Comparison of ENCODE assay signal across 18 cellular contexts in the genomic region with DNA sequence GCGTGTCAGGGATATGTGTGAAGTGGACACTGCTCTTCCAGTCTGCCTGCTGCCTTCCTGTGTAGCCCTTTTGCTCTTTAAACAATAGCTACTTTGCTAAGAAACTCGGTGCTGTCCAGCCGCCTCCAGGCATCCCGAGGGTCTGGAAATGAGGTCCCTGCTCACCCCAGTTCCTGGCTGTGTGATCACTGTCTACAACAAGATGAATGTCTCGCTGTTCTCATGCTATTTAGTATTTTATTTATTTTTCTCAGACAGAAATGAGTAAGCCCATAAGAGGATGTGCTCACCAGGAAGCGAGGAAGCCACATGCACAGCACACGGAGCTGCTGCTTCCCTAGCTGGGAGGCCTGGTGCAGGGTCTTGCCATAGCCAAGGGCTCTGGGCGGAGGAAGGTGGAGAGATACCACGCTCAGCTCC.
A peak's percentile ranks its signal among the peaks of the same experiment; 100 is the strongest.
DNase-seq lines count a peak whose midpoint lies in the region; ATAC-seq and TF ChIP-seq lines count a peak whose summit lies in the region.
"Had no signal": no experiment of that assay in that cellular context is flagged by ENCODE, and none has a peak within 500 bp of the region (broad histone marks: within the 10 kb centered on the region; RNA-seq: fewer than 3 reads in every experiment).

No MANE protein-coding gene starts in this region.

- H3K27me3 ChIP-seq in mesenchymal stem cell (ENCODE audit: control insufficient read depth in 1 of 2, insufficient read depth in 1 of 2, low read length in 2 of 2) (no peaks in the 10 kb centered on the region), esophagus squamous epithelium (no peaks in the 10 kb centered on the region), tibial artery (no peaks in the 10 kb centered on the region)
- H3K27me3 ChIP-seq: hepatocyte, pancreas had no signal

- TF ChIP-seq CTCF in esophagus squamous epithelium (IDR thresholded peaks at IDR 0.05) (no peak), tibial artery (IDR thresholded peaks at IDR 0.05) (no peak)

- H3K27ac ChIP-seq in mesenchymal stem cell (ENCODE audit: low read length, poor library complexity, severe bottlenecking) (peak overlapping the region; percentile 6), esophagus squamous epithelium (no peak overlapping the region), tibial artery (no peak overlapping the region)
- H3K27ac ChIP-seq: hepatocyte, pancreas had no signal

- H3K4me1 ChIP-seq in mesenchymal stem cell (ENCODE audit: control insufficient read depth, insufficient read depth, low read depth, low read length) (peaks cover 15% of the 10 kb centered on the region), esophagus squamous epithelium (no peaks in the 10 kb centered on the region), tibial artery (no peaks in the 10 kb centered on the region)
- H3K4me1 ChIP-seq: pancreas had no signal

- no peak overlapping the region for H3K23ac ChIP-seq in mesenchymal stem cell (ENCODE audit: low read length in 2 of 2)

- H2BK5ac ChIP-seq in mesenchymal stem cell (ENCODE audit: low read depth, low read length, poor library complexity, severe bottlenecking): no peak overlapping the region

- peak overlapping the region; percentile 48 for H3K27ac Mint-ChIP-seq in dendritic cell treated with granulocyte-macrophage colony-stimulating factor and Interleukin-4, amounts not matched to agents 40 ng/mL and 50 ng/mL, for 4 days
- no peak overlapping the region for H3K27ac Mint-ChIP-seq in activated CD8-positive, alpha-beta T cell treated with anti-CD3 and anti-CD28 coated beads, Interleukin-2, amount 10 ng/mL, durations not matched to agents 7 days and 5 days
- H3K27ac Mint-ChIP-seq: activated CD4-positive, alpha-beta memory T cell treated with anti-CD3 and anti-CD28 coated beads for 36 hours had no signal

- H2AFZ ChIP-seq in mesenchymal stem cell (ENCODE audit: low read depth, low read length): peak overlapping the region; percentile 43
- H2AFZ ChIP-seq: hepatocyte had no signal

- H3K4me3 Mint-ChIP-seq in dendritic cell treated with granulocyte-macrophage colony-stimulating factor and Interleukin-4, amounts not matched to agents 40 ng/mL and 50 ng/mL, for 4 days: no peak overlapping the region
- no peak overlapping the region for H3K4me3 Mint-ChIP-seq in activated CD8-positive, alpha-beta T cell treated with anti-CD3 and anti-CD28 coated beads, Interleukin-2, amount 10 ng/mL, durations not matched to agents 7 days and 5 days
- H3K4me3 Mint-ChIP-seq: activated CD4-positive, alpha-beta memory T cell treated with anti-CD3 and anti-CD28 coated beads for 36 hours had no signal

- H3K4ac ChIP-seq in mesenchymal stem cell (ENCODE audit: low read depth in 1 of 2, low read length in 2 of 2): peak overlapping the region in 1 of 2 experiments; percentile 22

- H3K18ac ChIP-seq in mesenchymal stem cell (ENCODE audit: low read depth in 1 of 2, low read length in 2 of 2): peak overlapping the region; percentile 44 to 67

- no peak overlapping the region for H2BK15ac ChIP-seq in mesenchymal stem cell (ENCODE audit: low read depth, poor library complexity, severe bottlenecking)

- H3K9me3 Mint-ChIP-seq in dendritic cell treated with granulocyte-macrophage colony-stimulating factor and Interleukin-4, amounts not matched to agents 40 ng/mL and 50 ng/mL, for 4 days: no peaks in the 10 kb centered on the region
- H3K9me3 Mint-ChIP-seq in activated CD8-positive, alpha-beta T cell treated with anti-CD3 and anti-CD28 coated beads, Interleukin-2, amount 10 ng/mL, durations not matched to agents 7 days and 5 days (ENCODE audit: insufficient read depth): no peaks in the 10 kb centered on the region
- H3K9me3 Mint-ChIP-seq: activated CD4-positive, alpha-beta memory T cell treated with anti-CD3 and anti-CD28 coated beads for 36 hours had no signal

- H2BK12ac ChIP-seq in mesenchymal stem cell (ENCODE audit: low read length in 2 of 2): peak overlapping the region; percentile 28 to 33

- H2BK120ac ChIP-seq in mesenchymal stem cell (ENCODE audit: low read depth, low read length): no peak overlapping the region

- H3K79me1 ChIP-seq in mesenchymal stem cell (replicated peaks; ENCODE audit: low read length, poor library complexity, severe bottlenecking): no peaks in the 10 kb centered on the region

- H2AK5ac ChIP-seq in mesenchymal stem cell (ENCODE audit: low read length, severe bottlenecking): peak overlapping the region; percentile 11

- DNase-seq in CD1c-positive myeloid dendritic cell (ENCODE audit: extremely low spot score) (peak; percentile 62), M059J (ENCODE audit: low read depth) (peak; percentile 15), mesenchymal stem cell (peak; percentile 77), esophagus squamous epithelium (lab: John Stamatoyannopoulos, UW) (no peak), tibial artery (no peak)
- DNase-seq in activated CD8-positive, alpha-beta T cell treated with anti-CD3 and anti-CD28 coated beads, Interleukin-2, amount 10 ng/mL, durations not matched to agents 7 days and 5 days: no peak
- DNase-seq: activated CD4-positive, alpha-beta memory T cell treated with anti-CD3 and anti-CD28 coated beads for 36 hours; AML-193; amniotic stem cell; left cardiac atrium; NCI-H1694; OCI-M1; pancreas; stimulated activated naive CD4-positive, alpha-beta T cell treated with Interleukin-2 at 50 U/mL for 16 hours had no signal

- H3K4me3 ChIP-seq in mesenchymal stem cell (ENCODE audit: insufficient read depth in 1 of 2, low read depth in 1 of 2, low read length in 2 of 2) (no peak overlapping the region), esophagus squamous epithelium (no peak overlapping the region), tibial artery (no peak overlapping the region)
- H3K4me3 ChIP-seq: hepatocyte, pancreas, skin epidermis had no signal

- no peak overlapping the region for H3K14ac ChIP-seq in mesenchymal stem cell (ENCODE audit: low read length in 2 of 2)

- H3K36me3 Mint-ChIP-seq in dendritic cell treated with granulocyte-macrophage colony-stimulating factor and Interleukin-4, amounts not matched to agents 40 ng/mL and 50 ng/mL, for 4 days (ENCODE audit: low read depth): no peaks in the 10 kb centered on the region
- no peaks in the 10 kb centered on the region for H3K36me3 Mint-ChIP-seq in activated CD8-positive, alpha-beta T cell treated with anti-CD3 and anti-CD28 coated beads, Interleukin-2, amount 10 ng/mL, durations not matched to agents 7 days and 5 days (ENCODE audit: low read depth)
- H3K36me3 Mint-ChIP-seq: activated CD4-positive, alpha-beta memory T cell treated with anti-CD3 and anti-CD28 coated beads for 36 hours had no signal

- no peak overlapping the region for H3K4me2 ChIP-seq in mesenchymal stem cell (ENCODE audit: low read length, poor library complexity, severe bottlenecking)
- H3K4me2 ChIP-seq: hepatocyte had no signal

- H3K36me3 ChIP-seq in mesenchymal stem cell (ENCODE audit: control insufficient read depth in 1 of 2, insufficient read depth in 2 of 2, low read depth in 1 of 2, low read length in 2 of 2) (no peaks in the 10 kb centered on the region), esophagus squamous epithelium (no peaks in the 10 kb centered on the region), tibial artery (no peaks in the 10 kb centered on the region)
- H3K36me3 ChIP-seq: pancreas had no signal

- CTCF ChIA-PET in activated CD8-positive, alpha-beta T cell treated with anti-CD3 and anti-CD28 coated beads, Interleukin-2, amount 10 ng/mL, durations not matched to agents 7 days and 5 days (lab: Charles Lee): no interaction called here

- H3K4me1 Mint-ChIP-seq in dendritic cell treated with granulocyte-macrophage colony-stimulating factor and Interleukin-4, amounts not matched to agents 40 ng/mL and 50 ng/mL, for 4 days (ENCODE audit: low read depth): peaks cover 9% of the 10 kb centered on the region
- peaks cover 3% of the 10 kb centered on the region for H3K4me1 Mint-ChIP-seq in activated CD8-positive, alpha-beta T cell treated with anti-CD3 and anti-CD28 coated beads, Interleukin-2, amount 10 ng/mL, durations not matched to agents 7 days and 5 days (ENCODE audit: low read depth)

- H3K9me3 ChIP-seq in mesenchymal stem cell (ENCODE audit: control insufficient read depth, low read length): no peaks in the 10 kb centered on the region
- no peaks in the 10 kb centered on the region for H3K9me3 ChIP-seq in esophagus squamous epithelium
- no peaks in the 10 kb centered on the region for H3K9me3 ChIP-seq in tibial artery
- H3K9me3 ChIP-seq: pancreas had no signal

- no peak for TF ChIP-seq POLR2A in esophagus squamous epithelium (IDR thresholded peaks at IDR 0.05)

- intact Hi-C loops in dendritic cell treated with granulocyte-macrophage colony-stimulating factor and Interleukin-4, amounts not matched to agents 40 ng/mL and 50 ng/mL, for 4 days (cut with micrococcal nuclease): no loop called here
- intact Hi-C loops in esophagus squamous epithelium (cut with DNase I): no loop called here
- intact Hi-C loops in tibial artery (cut with DNase I; ENCODE audit: low total_unique reads): no loop called here

- POLR2A ChIA-PET in activated CD8-positive, alpha-beta T cell treated with anti-CD3 and anti-CD28 coated beads, Interleukin-2, amount 10 ng/mL, durations not matched to agents 7 days and 5 days (lab: Charles Lee): no interaction called here

- H4K91ac ChIP-seq in mesenchymal stem cell (ENCODE audit: low read length): no peak overlapping the region

- H3K27me3 Mint-ChIP-seq in dendritic cell treated with granulocyte-macrophage colony-stimulating factor and Interleukin-4, amounts not matched to agents 40 ng/mL and 50 ng/mL, for 4 days: peaks cover 4% of the 10 kb centered on the region
- peaks cover 9% of the 10 kb centered on the region for H3K27me3 Mint-ChIP-seq in activated CD8-positive, alpha-beta T cell treated with anti-CD3 and anti-CD28 coated beads, Interleukin-2, amount 10 ng/mL, durations not matched to agents 7 days and 5 days (ENCODE audit: low read depth)

- H4K8ac ChIP-seq in mesenchymal stem cell (ENCODE audit: low read length): peak overlapping the region; percentile 83

- 33% methylated on average over 8 of the region's 9 CpGs for WGBS in mesenchymal stem cell
- 53 to 72% methylated on average over 5 to 8 of the region's 9 CpGs for WGBS in esophagus squamous epithelium, 2 donors

- ATAC-seq in GM18520 (IDR thresholded peaks at IDR 0.05; ENCODE audit: unreplicated experiment): no peak
- no peak for ATAC-seq in activated CD8-positive, alpha-beta T cell treated with anti-CD3 and anti-CD28 coated beads, Interleukin-2, amount 10 ng/mL, durations not matched to agents 7 days and 5 days
- ATAC-seq: left cardiac atrium, pancreas had no signal

- H3K9ac ChIP-seq in mesenchymal stem cell (ENCODE audit: low read length): no peak overlapping the region

Comparison
In these comparisons a context has a peak if more than half of its experiments do, and no peak if none do; other contexts are left out.
1. DNase-seq: peak in CD1c-positive myeloid dendritic cell (single experiment), M059J (single experiment) and mesenchymal stem cell (single experiment); none in esophagus squamous epithelium (single experiment), tibial artery (0 of 2) and activated CD8-positive, alpha-beta T cell treated with anti-CD3 and anti-CD28 coated beads, Interleukin-2, amount 10 ng/mL, durations not matched to agents 7 days and 5 days (single experiment).